13 cellular contexts compared by ENCODE assay signal in the genomic region with DNA sequence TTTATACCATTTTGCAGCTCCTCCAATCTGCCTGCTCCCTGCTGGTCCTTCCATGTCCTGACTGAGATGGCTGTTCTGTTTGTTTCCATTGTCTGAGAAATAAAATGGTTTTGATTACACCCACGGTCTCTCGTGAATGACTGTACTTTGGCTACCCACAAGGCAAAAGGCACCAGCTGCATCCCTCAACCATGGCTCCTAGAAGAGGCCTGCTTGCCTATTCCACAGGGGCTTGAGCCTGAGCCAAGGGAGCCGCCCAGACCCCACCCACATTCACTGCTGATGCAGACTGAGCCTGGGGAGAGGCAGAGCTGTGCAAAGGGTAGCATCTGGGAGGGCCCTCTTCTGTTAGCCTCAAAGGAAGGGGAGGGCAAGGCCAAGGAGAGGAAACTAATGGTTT. TPM values are rescaled to one million over a fixed set of nuclear protein-coding genes. Genes with fewer than 3 reads are reported as not detected.
DNase-seq lines count a peak whose midpoint lies in the region; ATAC-seq, FAIRE-seq and TF ChIP-seq lines count a peak whose summit lies in the region.
"Had no signal": no experiment of that assay in that cellular context is flagged by ENCODE, and none has a peak within 500 bp of the region (broad histone marks: within the 10 kb centered on the region; RNA-seq: fewer than 3 reads in every experiment).

No MANE protein-coding gene starts in this region.

- H3K79me2 ChIP-seq in astrocyte (ENCODE audit: insufficient read depth, low read length) = no peaks in the 10 kb centered on the region

- peaks cover 24% of the 10 kb centered on the region for H3K4me1 ChIP-seq in astrocyte (ENCODE audit: insufficient read depth, low read length)
- peaks cover 18 to 35% of the 10 kb centered on the region in 2 donors for H3K4me1 ChIP-seq in neuronal stem cell (ENCODE audit: control insufficient read depth in 2 of 2, insufficient read depth in 1 of 2, low read depth in 1 of 2, low read length in 2 of 2)

- peak overlapping the region; percentile 71 for H3K18ac ChIP-seq in neuronal stem cell (ENCODE audit: low read length)

- TF ChIP-seq CTCF in astrocyte (IDR thresholded peaks at IDR 0.05; ENCODE audit: insufficient read depth, low read depth, low read length) = no peak
- TF ChIP-seq CTCF in omental fat pad (IDR thresholded peaks at IDR 0.05) = no peak

- H3K9me3 ChIP-seq in astrocyte (ENCODE audit: insufficient read depth, low read depth, low read length) (no peaks in the 10 kb centered on the region), neuronal stem cell (replicated peaks in 1 of 2; ENCODE audit: control insufficient read depth in 2 of 2, insufficient read depth in 1 of 2, low read depth in 1 of 2, low read length in 2 of 2) (peaks cover 0 to 4% of the 10 kb centered on the region in 2 donors)

- no peak overlapping the region for H4K91ac ChIP-seq in neuronal stem cell (ENCODE audit: low read depth, low read length, poor library complexity)

- ATAC-seq in omental fat pad (ENCODE audit: low FRiP score) (no peak), GM18907 (IDR thresholded peaks at IDR 0.05; ENCODE audit: unreplicated experiment) (no peak)

- FAIRE-seq in astrocyte (lab: Jason Lieb, UNC) = no peak
- FAIRE-seq: A204.1 had no signal

- peaks cover 20% of the 10 kb centered on the region for H3K36me3 Mint-ChIP-seq in astrocyte (ENCODE audit: low read depth, unreplicated experiment)

- DNase-seq in NCI-H2227 (lab: John Stamatoyannopoulos, UW; ENCODE audit: unreplicated experiment) (peak; percentile 48), NCI-H2227 treated with DMSO at 0.1 percent for 48 hours (lab: John Stamatoyannopoulos, UW) (no peak), NCI-H1092 treated with DMSO at 0.1 percent for 48 hours (lab: John Stamatoyannopoulos, UW) (peak; percentile 36), astrocyte (ENCODE audit: low read depth) (peak; percentile 56), neuronal stem cell (ENCODE audit: low spot score) (no peak), omental fat pad (ENCODE audit: low spot score) (no peak)
- DNase-seq in activated effector memory CD4-positive, alpha-beta T cell treated with anti-CD3 and anti-CD28 coated beads, Interleukin-2, amount 50 U/mL, for 16 hours = no peak
- DNase-seq: activated CD4-positive, alpha-beta T cell treated with anti-CD3 and anti-CD28 coated beads for 4 hours; aorta; NCI-H1417 treated with DMSO at 0.1 percent for 48 hours had no signal

- H3K9me3 Mint-ChIP-seq in astrocyte (ENCODE audit: unreplicated experiment) = no peaks in the 10 kb centered on the region

- no peak overlapping the region for H3K4ac ChIP-seq in neuronal stem cell (ENCODE audit: low read length)

- peak overlapping the region; percentile 39 for H2AFZ ChIP-seq in astrocyte (ENCODE audit: low read depth, low read length)
- peak overlapping the region; percentile 95 for H2AFZ ChIP-seq in neuronal stem cell (ENCODE audit: low read length)

- H3K27me3 ChIP-seq in astrocyte (ENCODE audit: insufficient read depth, low read length) = no peaks in the 10 kb centered on the region
- H3K27me3 ChIP-seq in neuronal stem cell (ENCODE audit: control insufficient read depth in 3 of 3, insufficient read depth in 3 of 3, low read depth in 1 of 3, low read length in 3 of 3) = peaks cover 0 to 9% (median 0%) of the 10 kb centered on the region in 3 experiments

- peak overlapping the region; percentile 28 for H3K4me2 ChIP-seq in astrocyte (ENCODE audit: low read length)
- no peak overlapping the region for H3K4me2 ChIP-seq in neuronal stem cell (ENCODE audit: insufficient read depth, low read length, poor library complexity, severe bottlenecking)

- no peak overlapping the region for H2BK12ac ChIP-seq in neuronal stem cell (ENCODE audit: low read length)

- H3K27ac ChIP-seq in astrocyte (ENCODE audit: low read depth, low read length) = peak overlapping the region; percentile 43
- no peak overlapping the region for H3K27ac ChIP-seq in neuronal stem cell (replicated peaks; ENCODE audit: low read length)

- H3K27me3 Mint-ChIP-seq in astrocyte (ENCODE audit: low read depth, unreplicated experiment) = no peaks in the 10 kb centered on the region

- H3K27ac Mint-ChIP-seq in astrocyte (ENCODE audit: unreplicated experiment) = peak overlapping the region; percentile 84

- H3K9ac ChIP-seq in astrocyte (ENCODE audit: low read length) (no peak overlapping the region), neuronal stem cell (ENCODE audit: low read depth, low read length, poor library complexity) (no peak overlapping the region)

- H3K4me3 Mint-ChIP-seq in astrocyte (ENCODE audit: unreplicated experiment) = no peak overlapping the region

- no peak overlapping the region for H3K14ac ChIP-seq in neuronal stem cell (ENCODE audit: low read length)

- no CpG with 5 or more reads among the region's 3 CpGs for WGBS in neuronal stem cell (ENCODE audit: extremely low coverage in 2 of 2, insufficient read length in 2 of 2, insufficient replicate concordance in 1 of 2), 2 donors

- no peak overlapping the region for H3K23ac ChIP-seq in neuronal stem cell (ENCODE audit: low read depth, low read length, poor library complexity)

- H3K79me1 ChIP-seq in neuronal stem cell (ENCODE audit: low read depth, low read length) = no peaks in the 10 kb centered on the region

- H4K8ac ChIP-seq in neuronal stem cell (ENCODE audit: low read depth, low read length) = no peak overlapping the region

- no peak overlapping the region for H2BK5ac ChIP-seq in neuronal stem cell (ENCODE audit: low read length)

- H3K36me3 ChIP-seq in astrocyte (ENCODE audit: insufficient read depth, low read length) = no peaks in the 10 kb centered on the region
- no peaks in the 10 kb centered on the region for H3K36me3 ChIP-seq in neuronal stem cell (replicated peaks in 1 of 2; ENCODE audit: control insufficient read depth in 2 of 2, insufficient read depth in 2 of 2, low read length in 2 of 2)

- H4K20me1 ChIP-seq in astrocyte (ENCODE audit: insufficient read depth, low read length) = no peaks in the 10 kb centered on the region

- no peak overlapping the region for H2BK120ac ChIP-seq in neuronal stem cell (ENCODE audit: low read depth, low read length)

- no peak overlapping the region for H2BK15ac ChIP-seq in neuronal stem cell (ENCODE audit: low read length)

- peaks cover 60% of the 10 kb centered on the region for H3K4me1 Mint-ChIP-seq in astrocyte (ENCODE audit: low read depth, unreplicated experiment)

- no peak overlapping the region for H2AK5ac ChIP-seq in neuronal stem cell (ENCODE audit: low read depth, low read length)

- H3K4me3 ChIP-seq in astrocyte (ENCODE audit: insufficient read depth, low read depth, low read length) (no peak overlapping the region), neuronal stem cell (ENCODE audit: low read length in 2 of 2) (no peak overlapping the region)

RNA-seq across cellular contexts. Expression of a gene that starts 31.1 kb away (rescaled TPM):
- 28.1 and 42.8 TPM in 2 replicates for total RNA-seq in astrocyte
- polyA plus RNA-seq in neuronal stem cell (2013, experiment 1 of 2) = 1.4 TPM
- 1.3 TPM for polyA plus RNA-seq in neuronal stem cell (2013, experiment 2 of 2)
- total RNA-seq in omental fat pad = not detected
- polyA plus RNA-seq: aorta, esophagus had no signal

Comparison
In these comparisons a context has a peak if more than half of its experiments do, and no peak if none do; other contexts are left out.
1. DNase-seq: peak in NCI-H2227 (single experiment), NCI-H1092 treated with DMSO at 0.1 percent for 48 hours (single experiment) and astrocyte (single experiment); none in NCI-H2227 treated with DMSO at 0.1 percent for 48 hours (single experiment), neuronal stem cell (single experiment), omental fat pad (single experiment) and activated effector memory CD4-positive, alpha-beta T cell treated with anti-CD3 and anti-CD28 coated beads, Interleukin-2, amount 50 U/mL, for 16 hours (single experiment).
2. RNA of a gene that starts 31.1 kb away (total RNA-seq): 28.1 to 42.8 TPM in astrocyte; not detected in omental fat pad; every median in the first group is over 10 times any median in the second.